ENCODE assay signal across 8 cellular contexts in the genomic region with DNA sequence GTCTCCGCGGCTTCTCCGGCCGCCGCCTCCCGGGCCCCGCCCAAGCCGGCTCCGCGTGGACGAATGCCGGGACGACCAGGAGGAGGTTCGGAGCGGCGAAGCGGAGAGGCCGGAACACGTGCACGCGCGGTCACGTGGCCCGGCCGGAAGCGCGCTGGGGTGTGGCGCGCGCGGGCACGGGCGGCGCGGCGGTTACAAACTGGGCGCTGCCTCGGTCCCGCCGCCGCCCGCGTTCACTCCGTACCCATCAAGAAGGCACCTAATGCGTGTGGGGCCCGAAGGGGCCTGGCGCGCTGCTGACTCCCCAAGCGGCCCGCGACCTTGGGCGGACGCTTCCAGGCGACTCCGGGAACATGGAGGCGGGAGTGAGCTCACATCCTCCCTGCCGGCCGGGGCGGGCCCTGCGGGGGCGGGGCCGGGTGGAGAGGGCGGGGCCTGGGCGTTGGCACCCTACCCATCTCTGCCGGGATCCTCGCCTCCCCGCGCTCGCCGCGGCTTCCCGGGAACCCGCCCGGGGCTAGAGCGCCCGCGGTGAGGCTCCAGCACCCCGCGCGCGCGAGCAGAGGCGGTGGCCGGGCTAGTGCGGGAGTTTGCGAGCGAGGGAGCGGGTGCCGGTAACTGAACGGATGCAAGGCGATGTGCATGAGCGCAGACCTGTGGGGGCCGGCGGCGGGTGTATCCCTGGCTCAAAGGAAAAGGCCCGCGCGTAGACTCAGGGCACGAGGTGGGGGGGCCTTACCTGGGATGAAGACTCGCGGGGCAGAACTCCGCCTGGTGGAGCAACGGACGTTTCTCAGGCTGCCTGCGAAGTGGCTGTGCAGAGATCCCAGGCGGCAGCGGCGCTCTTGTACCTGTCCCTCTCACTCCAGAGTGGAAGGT. TPM values are rescaled to one million over a fixed set of nuclear protein-coding genes. Genes with fewer than 3 reads are reported as not detected.
DNase-seq lines count a peak whose midpoint lies in the region; ATAC-seq and TF ChIP-seq lines count a peak whose summit lies in the region.

A gene (minus strand): TSS at position 367 of the 879 bp plus-strand sequence. CDS start 424 bp downstream, outside the sequence.

- in situ Hi-C loops in HAP-1 (cut with MboI; ENCODE audit: low sequenced_read_pairs) (no loop called here), SK-MEL-5 (cut with HindIII; ENCODE audit: low pct_unique_long_range_greater_than_20kb, low sequenced_read_pairs) (no loop called here)

- H3K27me3 ChIP-seq in HAP-1 (ENCODE audit: low read depth) (no peaks in the 10 kb centered on the region), testis (no peaks in the 10 kb centered on the region)

- peak in 1 of 3 donors; percentile 27 for TF ChIP-seq CTCF in omental fat pad (IDR thresholded peaks at IDR 0.05)
- peak in 2 of 3 experiments; percentile 11 to 37 for TF ChIP-seq CTCF in testis (IDR thresholded peaks at IDR 0.05)

- H3K9me3 ChIP-seq in HAP-1 = 0 out of 2 replicates have a peak, but pooled peaks cover 9% of the 10 kb centered on the region
- H3K9me3 ChIP-seq in testis = no peaks in the 10 kb centered on the region

- ATAC-seq in omental fat pad (ENCODE audit: low FRiP score) = peak; percentile 97

- no peak for TF ChIP-seq POLR2A in testis (IDR thresholded peaks at IDR 0.05)

- WGBS in testis, 2 donors = 1 to 14% methylated on average over 4 to 80 of the region's 108 CpGs

- intact Hi-C loops in testis (cut with DNase I; ENCODE audit: low total_unique reads) = no loop called here

- H3K36me3 ChIP-seq in HAP-1 (replicated peaks) = peaks cover 4% of the 10 kb centered on the region
- no peaks in the 10 kb centered on the region for H3K36me3 ChIP-seq in testis (ENCODE audit: low read depth, missing control alignments)

- DNase-seq in GM04504 (ENCODE audit: low read depth) = peak; percentile 64
- peak; percentile 72 to 93 for DNase-seq in HAP-1 (ENCODE audit: low spot score in 2 of 2)
- DNase-seq in M059J (ENCODE audit: low read depth) = peak; percentile 76
- peak; percentile 70 for DNase-seq in SK-MEL-5 (ENCODE audit: low read depth, low spot score)
- peak; percentile 93 for DNase-seq in activated naive CD4-positive, alpha-beta T cell treated with Interleukin-2 at 50 U/mL for 16 hours
- DNase-seq in germinal center (ENCODE audit: low spot score) = peak; percentile 92
- peak; percentile 72 for DNase-seq in omental fat pad (ENCODE audit: low spot score)
- peak; percentile 92 for DNase-seq in testis

- peak within 1 kb of the TSS; percentile 40 for H3K4me3 ChIP-seq in HAP-1
- H3K4me3 ChIP-seq in testis = peak within 1 kb of the TSS; percentile 73 to 78

- H3K4me1 ChIP-seq in HAP-1 = peaks cover 10% of the 10 kb centered on the region
- peaks cover 25% of the 10 kb centered on the region for H3K4me1 ChIP-seq in testis

- H3K27ac ChIP-seq in testis = peak within 1 kb of the TSS; percentile 90 to 93

RNA-seq across cellular contexts. Expression of the gene that starts here (rescaled TPM):
- total RNA-seq in M059J (2014; rRNA removed; shearing (Covaris generic)) = 22.3 and 32.6 TPM in 2 replicates
- total RNA-seq in SK-MEL-5 (2014; rRNA removed; shearing (Covaris generic)) = 28.7 and 29.1 TPM in 2 replicates
- 43.4 and 50.0 TPM in 2 replicates for polyA plus RNA-seq in SK-MEL-5 (2015; cell fraction: cytosol; rRNA removed)
- polyA plus RNA-seq in SK-MEL-5 (2015; cell fraction: nucleus; rRNA removed) = 15.1 and 17.6 TPM in 2 replicates
- 10 to 100 TPM; 21.5 to 31.7 (median 25.1) TPM for total RNA-seq in omental fat pad
- total RNA-seq in testis = 10 to 100 TPM; 63.4 to 72.5 TPM
- 41.2 TPM for polyA plus RNA-seq in testis (ENCODE audit: insufficient read depth, low read depth, low replicate concordance)

Comparison
In these comparisons a context has a peak if more than half of its experiments do, and no peak if none do; other contexts are left out.
1. Peak in every context shown above with its lines: DNase-seq, ATAC-seq, H3K4me3 ChIP-seq and H3K27ac ChIP-seq.